18 cellular contexts compared by ENCODE assay signal in genomic region chr1:91770675-91771074, GRCh38.
"Had no signal": no experiment of that assay in that cellular context is flagged by ENCODE, and none has a peak within 500 bp of the region (broad histone marks: within the 10 kb centered on the region; RNA-seq: fewer than 3 reads in every experiment).

No MANE protein-coding gene starts in this region.

- H3K36me3 ChIP-seq: heart left ventricle, right atrium auricular region, suprapubic skin, thyroid gland, uterus had no signal

- DNase-seq: cortex of kidney; dorsolateral prefrontal cortex; effector memory CD4-positive, alpha-beta T cell; foreskin keratinocyte; heart left ventricle; hypothalamus; kidney glomerular epithelial cell; nephron progenitor cell; posterior cingulate gyrus; small intestine; stimulated activated CD4-positive, alpha-beta T cell treated with anti-CD3 and anti-CD28 coated beads, Interleukin-12 subunit alpha, Interleukin-12 subunit beta, amount 100 ng/mL, for 4 hours; stimulated activated naive CD4-positive, alpha-beta T cell treated with Interleukin-2 at 50 U/mL for 16 hours; thyroid gland had no signal

- FAIRE-seq: islet of Langerhans, small intestine had no signal

- H3K4me3 ChIP-seq: dorsolateral prefrontal cortex, heart left ventricle, right atrium auricular region, suprapubic skin, thyroid gland, uterus had no signal

- H3K27ac ChIP-seq: epithelial cell of prostate, foreskin keratinocyte, suprapubic skin, thyroid gland had no signal

- H3K27me3 ChIP-seq: dorsolateral prefrontal cortex, foreskin keratinocyte, heart left ventricle, right atrium auricular region, suprapubic skin, thyroid gland, uterus had no signal

- H3K4me1 ChIP-seq: foreskin keratinocyte had no signal

- ATAC-seq: foreskin keratinocyte, heart left ventricle had no signal

- H3K9me3 ChIP-seq: heart left ventricle, right atrium auricular region, suprapubic skin, thyroid gland, uterus had no signal
